In the genomic region with DNA sequence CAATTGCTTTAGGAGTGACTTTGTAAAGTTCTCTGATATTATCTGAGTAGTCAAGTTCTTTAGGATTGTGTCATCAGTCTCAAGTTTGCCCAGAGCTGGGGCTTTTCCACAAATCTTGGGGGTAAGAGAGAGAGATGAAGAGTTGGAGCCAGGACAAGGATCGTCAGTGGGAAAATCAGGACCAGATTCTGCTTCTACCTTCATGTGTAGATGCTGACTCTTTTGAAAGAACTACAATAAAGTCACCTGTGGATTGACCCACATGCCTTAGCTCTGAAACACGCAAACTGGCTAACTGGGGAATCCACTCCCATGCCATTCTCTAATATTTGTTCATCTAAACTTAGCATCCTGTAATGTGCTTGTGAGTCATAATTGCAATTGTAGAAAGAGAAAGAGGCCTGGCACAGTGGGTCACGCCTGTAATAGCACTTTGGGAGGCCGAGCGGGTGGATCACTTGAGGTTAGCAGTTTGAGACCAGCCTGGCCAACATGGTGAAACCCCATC, we compare ENCODE assay signal across 12 cellular contexts. TPM values are rescaled to one million over a fixed set of nuclear protein-coding genes. Genes with fewer than 3 reads are reported as not detected.
A peak's percentile ranks its signal among the peaks of the same experiment; 100 is the strongest.
DNase-seq lines count a peak whose midpoint lies in the region; ATAC-seq and TF ChIP-seq lines count a peak whose summit lies in the region.
"Had no signal": no experiment of that assay in that cellular context is flagged by ENCODE, and none has a peak within 500 bp of the region (broad histone marks: within the 10 kb centered on the region; RNA-seq: fewer than 3 reads in every experiment).

No MANE protein-coding gene starts in this region.

- H3K4me2 ChIP-seq in HCT116 (ENCODE audit: low read length) (peak overlapping the region; percentile 61), neural progenitor cell (no peak overlapping the region)

- no peaks in the 10 kb centered on the region for H3K27me3 Mint-ChIP-seq in activated T-helper 17 cell treated with anti-CD3 and anti-CD28 coated beads, Interleukin-2, amount 50 U/mL, for 72 hours
- H3K27me3 Mint-ChIP-seq in stimulated activated naive B cell treated with anti-CD40 and anti-IgM and Interleukin-4, amounts not matched to agents 10 μg/mL and 1 μg/mL and 100 μg/mL, for 72 hours, result no peaks in the 10 kb centered on the region
- H3K27me3 Mint-ChIP-seq in neural progenitor cell (ENCODE audit: insufficient read depth, low read depth), result peaks cover 2% of the 10 kb centered on the region

- H4K20me1 ChIP-seq in HCT116 (ENCODE audit: insufficient read depth) (no peaks in the 10 kb centered on the region), neural progenitor cell (ENCODE audit: low read depth) (no peaks in the 10 kb centered on the region)

- H3K9me2 ChIP-seq in HCT116 (ENCODE audit: insufficient read depth), result no peaks in the 10 kb centered on the region

- POLR2A ChIA-PET in HCT116 (lab: Charles Lee), result interaction anchor here (0.9 kb wide), 1 partner anchor 20 kb away, joined by 3 read pairs; the partner anchor contains the start of gene TBCC

- H3F3A ChIP-seq in neural progenitor cell (ENCODE audit: low read depth), result peaks cover 14% of the 10 kb centered on the region

- H2AFZ ChIP-seq in HCT116 (ENCODE audit: low read depth, low read length, poor library complexity, severe bottlenecking) (no peak overlapping the region), neural progenitor cell (replicated peaks) (no peak overlapping the region)

- H3K36me3 ChIP-seq in HCT116 (ENCODE audit: control insufficient read depth in 1 of 2, insufficient read depth in 2 of 2, low read length in 2 of 2) (no peaks in the 10 kb centered on the region), neural progenitor cell (no peaks in the 10 kb centered on the region)

- CTCF ChIA-PET in HCT116 (lab: Charles Lee), result no interaction called here

- H3K27ac ChIP-seq in HCT116 (ENCODE audit: low read depth, low read length), result peak overlapping the region; percentile 56
- H3K27ac ChIP-seq in neural progenitor cell, result no peak overlapping the region
- H3K27ac ChIP-seq: heart left ventricle had no signal

- H3K36me3 Mint-ChIP-seq in activated T-helper 17 cell treated with anti-CD3 and anti-CD28 coated beads, Interleukin-2, amount 50 U/mL, for 72 hours (ENCODE audit: low read depth), result peaks cover 11% of the 10 kb centered on the region
- peaks cover 5 to 19% of the 10 kb centered on the region in 2 donors for H3K36me3 Mint-ChIP-seq in stimulated activated naive B cell treated with anti-CD40 and anti-IgM and Interleukin-4, amounts not matched to agents 10 μg/mL and 1 μg/mL and 100 μg/mL, for 72 hours
- no peaks in the 10 kb centered on the region for H3K36me3 Mint-ChIP-seq in neural progenitor cell

- H3K79me2 ChIP-seq in HCT116 (ENCODE audit: insufficient read depth, low read length), result no peaks in the 10 kb centered on the region
- no peaks in the 10 kb centered on the region for H3K79me2 ChIP-seq in neural progenitor cell (ENCODE audit: low read depth)

- H3K4me1 ChIP-seq in HCT116 (ENCODE audit: control insufficient read depth in 1 of 2, insufficient read depth in 2 of 2, low read length in 2 of 2) (peaks cover 21 to 45% of the 10 kb centered on the region in 2 experiments), neural progenitor cell (peaks cover 7% of the 10 kb centered on the region)

- no peaks in the 10 kb centered on the region for H3K9me3 Mint-ChIP-seq in activated T-helper 17 cell treated with anti-CD3 and anti-CD28 coated beads, Interleukin-2, amount 50 U/mL, for 72 hours
- H3K9me3 Mint-ChIP-seq in stimulated activated naive B cell treated with anti-CD40 and anti-IgM and Interleukin-4, amounts not matched to agents 10 μg/mL and 1 μg/mL and 100 μg/mL, for 72 hours, result no peaks in the 10 kb centered on the region
- no peaks in the 10 kb centered on the region for H3K9me3 Mint-ChIP-seq in neural progenitor cell

- intact Hi-C loops in HCT116 (cut with micrococcal nuclease), result no loop called here

- H3K27ac Mint-ChIP-seq in activated T-helper 17 cell treated with anti-CD3 and anti-CD28 coated beads, Interleukin-2, amount 50 U/mL, for 72 hours, result peak overlapping the region; percentile 41
- peak overlapping the region; percentile 9 for H3K27ac Mint-ChIP-seq in stimulated activated naive B cell treated with anti-CD40 and anti-IgM and Interleukin-4, amounts not matched to agents 10 μg/mL and 1 μg/mL and 100 μg/mL, for 72 hours
- no peak overlapping the region for H3K27ac Mint-ChIP-seq in neural progenitor cell

- H3K4me3 Mint-ChIP-seq in activated T-helper 17 cell treated with anti-CD3 and anti-CD28 coated beads, Interleukin-2, amount 50 U/mL, for 72 hours, result no peak overlapping the region
- H3K4me3 Mint-ChIP-seq in stimulated activated naive B cell treated with anti-CD40 and anti-IgM and Interleukin-4, amounts not matched to agents 10 μg/mL and 1 μg/mL and 100 μg/mL, for 72 hours, result no peak overlapping the region
- H3K4me3 Mint-ChIP-seq in neural progenitor cell, result no peak overlapping the region

- peak; percentile 73 for ATAC-seq in HCT116
- no peak for ATAC-seq in activated T-helper 17 cell treated with anti-CD3 and anti-CD28 coated beads, Interleukin-2, amount 50 U/mL, for 72 hours (replicated peaks)
- no peak for ATAC-seq in stimulated activated naive B cell treated with anti-CD40 and anti-IgM and Interleukin-4, amounts not matched to agents 10 μg/mL and 1 μg/mL and 100 μg/mL, for 72 hours (replicated peaks)
- ATAC-seq in HG03521 (IDR thresholded peaks at IDR 0.05; ENCODE audit: unreplicated experiment), result no peak
- no peak for ATAC-seq in HG02884 (IDR thresholded peaks at IDR 0.05; ENCODE audit: unreplicated experiment)
- ATAC-seq: heart left ventricle had no signal

- no peak for TF ChIP-seq CTCF in HCT116 (IDR thresholded peaks at IDR 0.05 in 2 of 3, conservative IDR thresholded peaks at IDR 0.05 in 1 of 3; ENCODE audit: borderline replicate concordance in 1 of 3, insufficient read depth in 1 of 3, low read depth in 2 of 3, low read length in 2 of 3)
- no peak for TF ChIP-seq CTCF in neural progenitor cell (IDR thresholded peaks at IDR 0.05)

- peak overlapping the region in 1 of 2 experiments; percentile 1; a peak in 1 of 4 replicates for H3K4me3 ChIP-seq in HCT116 (replicated peaks in 1 of 2; ENCODE audit: low read depth in 1 of 2, low read length in 2 of 2)
- no peak overlapping the region for H3K4me3 ChIP-seq in neural progenitor cell
- H3K4me3 ChIP-seq: heart left ventricle had no signal

- H3K9ac ChIP-seq in HCT116 (ENCODE audit: low read length) (peak overlapping the region; percentile 25), neural progenitor cell (no peak overlapping the region)

- RAD21 ChIA-PET in HCT116 (lab: Charles Lee; ENCODE audit: low non-redundant PET in 1 of 2, low total read pairs in 2 of 2, uncharacterized antibody in 2 of 2, unreplicated experiment in 2 of 2), result no interaction called here

- H3K27me3 ChIP-seq in HCT116 (ENCODE audit: insufficient read depth, low read length) (no peaks in the 10 kb centered on the region), neural progenitor cell (no peaks in the 10 kb centered on the region)
- H3K27me3 ChIP-seq: heart left ventricle had no signal

- DNase-seq in HCT116 (ENCODE audit: low read depth, low spot score), result peak; percentile 52
- peak; percentile 44 for DNase-seq in glomerular visceral epithelial cell (ENCODE audit: extremely low spot score)
- no peak for DNase-seq in stimulated activated naive B cell treated with anti-CD40 and anti-IgM and Interleukin-4, amounts not matched to agents 10 μg/mL and 1 μg/mL and 100 μg/mL, for 72 hours
- no peak for DNase-seq in neural progenitor cell (ENCODE audit: low spot score)
- DNase-seq: activated CD4-positive, alpha-beta T cell treated with anti-CD3 and anti-CD28 coated beads, Interleukin-2, amount 50 U/mL, for 1 hour; activated naive CD4-positive, alpha-beta T cell treated with anti-CD3 and anti-CD28 coated beads, Interleukin-2, amount 50 U/mL, for 16 hours; heart left ventricle; NCI-H1930; T-helper 1 cell had no signal

- TF ChIP-seq RAD21 in HCT116 (IDR thresholded peaks at IDR 0.05; ENCODE audit: low read depth), result no peak

- no peaks in the 10 kb centered on the region for H3K9me3 ChIP-seq in HCT116 (ENCODE audit: control insufficient read depth in 1 of 2, insufficient read depth in 1 of 2, low read depth in 1 of 2, low read length in 2 of 2)
- no peaks in the 10 kb centered on the region for H3K9me3 ChIP-seq in neural progenitor cell (ENCODE audit: low read depth)
- H3K9me3 ChIP-seq: heart left ventricle had no signal

- peaks cover 15% of the 10 kb centered on the region for H3K4me1 Mint-ChIP-seq in activated T-helper 17 cell treated with anti-CD3 and anti-CD28 coated beads, Interleukin-2, amount 50 U/mL, for 72 hours
- peaks cover 6% of the 10 kb centered on the region in 2 donors for H3K4me1 Mint-ChIP-seq in stimulated activated naive B cell treated with anti-CD40 and anti-IgM and Interleukin-4, amounts not matched to agents 10 μg/mL and 1 μg/mL and 100 μg/mL, for 72 hours
- H3K4me1 Mint-ChIP-seq in neural progenitor cell, result peaks cover 9% of the 10 kb centered on the region

- no TSS peak for BruUV-seq in HCT116 (replicated peaks; lab: Mats Ljungman, UMichigan)

- no peak for TF ChIP-seq POLR2A in HCT116 (IDR thresholded peaks at IDR 0.05; ENCODE audit: borderline replicate concordance, extremely low read depth, insufficient read depth, insufficient read length)

TF ChIP-seq in HCT116, 20 proteins besides CTCF, POLR2A, EP300 and RAD21:
- TF ChIP-seq JUND (IDR thresholded peaks at IDR 0.05) (peak; percentile 63), EZH2 (IDR thresholded peaks at IDR 0.05) (no peak), MAX (IDR thresholded peaks at IDR 0.05) (peak; percentile 63), CBX3 (IDR thresholded peaks at IDR 0.05; ENCODE audit: low read depth) (peak; percentile 47; the same call in 1 of the 2 replicates), CEBPB (IDR thresholded peaks at IDR 0.05; ENCODE audit: low read depth) (0 out of 2 replicates have a peak, but pooled peaks have one; percentile 28), FOSL1 (IDR thresholded peaks at IDR 0.05; ENCODE audit: low read depth) (peak; percentile 63)

RNA-seq across cellular contexts. Expression of gene BICRAL, which starts 15.6 kb away (rescaled TPM):
- 14.9 TPM for total RNA-seq in HCT116 (2021; ENCODE audit: unreplicated experiment)
- polyA plus RNA-seq in HCT116 (2012), result 5.3 and 6.9 TPM in 2 replicates
- 10 to 100 TPM; 16.7 to 19.3 TPM for total RNA-seq in activated T-helper 17 cell treated with anti-CD3 and anti-CD28 coated beads, Interleukin-2, amount 50 U/mL, for 72 hours
- 8.6 TPM in 2 replicates for total RNA-seq in neural progenitor cell (ENCODE audit: low replicate concordance)

RNA-seq across cellular contexts. Expression of gene TBCC, which starts 20.3 kb away (rescaled TPM):
- total RNA-seq in HCT116 (2021; ENCODE audit: unreplicated experiment) (17.1 TPM), neural progenitor cell (ENCODE audit: low replicate concordance) (40.1 and 40.4 TPM in 2 replicates)
- 15.7 and 17.7 TPM in 2 replicates for polyA plus RNA-seq in HCT116 (2012)
- 10 to 100 TPM; 16.6 to 17.7 TPM for total RNA-seq in activated T-helper 17 cell treated with anti-CD3 and anti-CD28 coated beads, Interleukin-2, amount 50 U/mL, for 72 hours

RNA-seq across cellular contexts. Expression of gene PRPH2, which starts 43.8 kb away (rescaled TPM):
- not detected for total RNA-seq in HCT116 (2021; ENCODE audit: unreplicated experiment)
- not detected in 2 replicates for polyA plus RNA-seq in HCT116 (2012)
- total RNA-seq in activated T-helper 17 cell treated with anti-CD3 and anti-CD28 coated beads, Interleukin-2, amount 50 U/mL, for 72 hours, result not detected
- 0.06 TPM in 1 of 2 replicates, not detected in the other for total RNA-seq in neural progenitor cell (ENCODE audit: low replicate concordance)

Comparison
In these comparisons a context has a peak if more than half of its experiments do, and no peak if none do; other contexts are left out.
1. DNase-seq: peak in HCT116 (single experiment) and glomerular visceral epithelial cell (single experiment); none in stimulated activated naive B cell treated with anti-CD40 and anti-IgM and Interleukin-4, amounts not matched to agents 10 μg/mL and 1 μg/mL and 100 μg/mL, for 72 hours (single experiment) and neural progenitor cell (single experiment).